30 cellular contexts compared by ENCODE assay signal in the genomic region with DNA sequence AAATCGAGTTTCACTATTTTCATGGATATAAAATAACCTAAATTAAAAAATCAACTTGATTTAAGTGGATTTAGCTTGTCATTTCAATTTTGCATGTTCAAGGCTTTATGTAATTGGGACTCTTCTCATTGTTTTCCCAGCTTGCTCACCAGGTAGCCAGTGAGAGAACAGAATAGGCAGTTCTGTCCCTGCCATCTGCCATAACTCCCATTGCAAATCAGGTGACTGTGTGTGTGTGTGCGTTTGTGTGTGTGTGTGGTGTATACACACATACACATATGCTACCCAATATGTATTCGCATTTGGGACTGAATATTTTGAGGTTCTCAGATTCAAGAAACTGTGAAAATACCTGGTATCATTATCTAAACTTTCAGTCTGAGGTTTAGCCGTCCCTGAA.
"Had no signal": no experiment of that assay in that cellular context is flagged by ENCODE, and none has a peak within 500 bp of the region (broad histone marks: within the 10 kb centered on the region; RNA-seq: fewer than 3 reads in every experiment).

No MANE protein-coding gene starts in this region.

- H3K9me3 ChIP-seq: left lung, lower lobe of right lung, pancreas, prostate gland, stomach, suprapubic skin, thoracic aorta, tibial artery, upper lobe of right lung had no signal

- H3K4me3 ChIP-seq: left lung, lower lobe of right lung, pancreas, prostate gland, skin epidermis, stomach, suprapubic skin, thoracic aorta, tibial artery, upper lobe of right lung had no signal

- ATAC-seq: left colon; left lung; lower lobe of right lung; naive thymus-derived CD8-positive, alpha-beta T cell; right cardiac atrium; sciatic nerve; stimulated activated naive B cell treated with anti-CD40 and anti-IgM and Interleukin-4, amounts not matched to agents 10 μg/mL and 1 μg/mL and 100 μg/mL, for 72 hours; stimulated activated naive CD8-positive, alpha-beta T cell treated with anti-CD3 and anti-CD28 coated beads, Interleukin-15, Interleukin-2, amounts not matched to agents 100 U/mL and 50 U/mL, for 24 hours; upper lobe of right lung had no signal

- DNase-seq: immature natural killer cell; kidney; left colon; left lung; lower lobe of right lung; mammary epithelial cell; mesenchymal stem cell; naive thymus-derived CD8-positive, alpha-beta T cell; nucleus accumbens; posterior cingulate gyrus; retina; right cardiac atrium; stimulated activated CD4-positive, alpha-beta T cell treated with anti-CD3 and anti-CD28 coated beads, Interleukin-12 subunit alpha, Interleukin-12 subunit beta, amount 100 ng/mL, for 4 hours; stimulated activated CD4-positive, alpha-beta T cell treated with anti-CD3 and anti-CD28 coated beads, Interleukin-15, amount 100 ng/mL, for 24 hours; stimulated activated CD4-positive, alpha-beta T cell treated with anti-CD3 and anti-CD28 coated beads, Interleukin-2, amount 100 ng/mL, for 24 hours; stimulated activated CD4-positive, alpha-beta T cell treated with anti-CD3 and anti-CD28 coated beads, Interleukin-4, amount 100 ng/mL, for 1 hour; stimulated activated naive B cell treated with anti-CD40 and anti-IgM and Interleukin-4, amounts not matched to agents 10 μg/mL and 1 μg/mL and 100 μg/mL, for 72 hours; stimulated activated naive CD8-positive, alpha-beta T cell treated with anti-CD3 and anti-CD28 coated beads, Interleukin-15, Interleukin-2, amounts not matched to agents 100 U/mL and 50 U/mL, for 24 hours; stomach; tibial artery; trophoblast cell; upper lobe of right lung had no signal

- H3K27me3 ChIP-seq: left lung, pancreas, stomach, suprapubic skin, tibial artery, upper lobe of right lung had no signal

- H3K27ac ChIP-seq: left lung, lower lobe of right lung, pancreas, prostate gland, skin epidermis, stomach, suprapubic skin, thoracic aorta, tibial artery, upper lobe of right lung had no signal

- H3K4me1 ChIP-seq: left lung, lower lobe of right lung, pancreas, prostate gland, stomach, suprapubic skin, tibial artery, upper lobe of right lung had no signal

- H3K36me3 ChIP-seq: left lung, lower lobe of right lung, pancreas, prostate gland, stomach, suprapubic skin, thoracic aorta, tibial artery, upper lobe of right lung had no signal

- FAIRE-seq: islet of Langerhans, kidney, pancreas, urothelium cell line had no signal
